Comparison of ENCODE assay signal across 1 cellular context in genomic region chr3:171802601-171802956, GRCh38.
TF ChIP-seq lines count a peak whose summit lies in the region.

No MANE protein-coding gene starts in this region.

TF ChIP-seq in GM12878, 131 proteins besides CTCF, POLR2A, EP300 and RAD21 (continues in another document):
- peak; percentile 66 for TF ChIP-seq MLLT1 (IDR thresholded peaks at IDR 0.05)
- peak in 1 of 2 experiments; percentile 2; a peak in 2 of 4 replicates for TF ChIP-seq IKZF2 (IDR thresholded peaks at IDR 0.05)
- peak; percentile 5 for TF ChIP-seq IKZF1 (conservative IDR thresholded peaks at IDR 0.05)
- peak; percentile 76 for TF ChIP-seq MTA2 (IDR thresholded peaks at IDR 0.05; ENCODE audit: low read depth)
- TF ChIP-seq, protein P1, sequence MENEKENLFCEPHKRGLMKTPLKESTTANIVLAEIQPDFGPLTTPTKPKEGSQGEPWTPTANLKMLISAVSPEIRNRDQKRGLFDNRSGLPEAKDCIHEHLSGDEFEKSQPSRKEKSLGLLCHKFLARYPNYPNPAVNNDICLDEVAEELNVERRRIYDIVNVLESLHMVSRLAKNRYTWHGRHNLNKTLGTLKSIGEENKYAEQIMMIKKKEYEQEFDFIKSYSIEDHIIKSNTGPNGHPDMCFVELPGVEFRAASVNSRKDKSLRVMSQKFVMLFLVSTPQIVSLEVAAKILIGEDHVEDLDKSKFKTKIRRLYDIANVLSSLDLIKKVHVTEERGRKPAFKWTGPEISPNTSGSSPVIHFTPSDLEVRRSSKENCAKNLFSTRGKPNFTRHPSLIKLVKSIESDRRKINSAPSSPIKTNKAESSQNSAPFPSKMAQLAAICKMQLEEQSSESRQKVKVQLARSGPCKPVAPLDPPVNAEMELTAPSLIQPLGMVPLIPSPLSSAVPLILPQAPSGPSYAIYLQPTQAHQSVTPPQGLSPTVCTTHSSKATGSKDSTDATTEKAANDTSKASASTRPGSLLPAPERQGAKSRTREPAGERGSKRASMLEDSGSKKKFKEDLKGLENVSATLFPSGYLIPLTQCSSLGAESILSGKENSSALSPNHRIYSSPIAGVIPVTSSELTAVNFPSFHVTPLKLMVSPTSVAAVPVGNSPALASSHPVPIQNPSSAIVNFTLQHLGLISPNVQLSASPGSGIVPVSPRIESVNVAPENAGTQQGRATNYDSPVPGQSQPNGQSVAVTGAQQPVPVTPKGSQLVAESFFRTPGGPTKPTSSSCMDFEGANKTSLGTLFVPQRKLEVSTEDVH (IDR thresholded peaks at IDR 0.05; ENCODE audit: low read depth, partially characterized antibody), result no peak
- peak; percentile 70 for TF ChIP-seq POLR2AphosphoS5 (IDR thresholded peaks at IDR 0.05; ENCODE audit: low read length)
- TF ChIP-seq, protein P2, sequence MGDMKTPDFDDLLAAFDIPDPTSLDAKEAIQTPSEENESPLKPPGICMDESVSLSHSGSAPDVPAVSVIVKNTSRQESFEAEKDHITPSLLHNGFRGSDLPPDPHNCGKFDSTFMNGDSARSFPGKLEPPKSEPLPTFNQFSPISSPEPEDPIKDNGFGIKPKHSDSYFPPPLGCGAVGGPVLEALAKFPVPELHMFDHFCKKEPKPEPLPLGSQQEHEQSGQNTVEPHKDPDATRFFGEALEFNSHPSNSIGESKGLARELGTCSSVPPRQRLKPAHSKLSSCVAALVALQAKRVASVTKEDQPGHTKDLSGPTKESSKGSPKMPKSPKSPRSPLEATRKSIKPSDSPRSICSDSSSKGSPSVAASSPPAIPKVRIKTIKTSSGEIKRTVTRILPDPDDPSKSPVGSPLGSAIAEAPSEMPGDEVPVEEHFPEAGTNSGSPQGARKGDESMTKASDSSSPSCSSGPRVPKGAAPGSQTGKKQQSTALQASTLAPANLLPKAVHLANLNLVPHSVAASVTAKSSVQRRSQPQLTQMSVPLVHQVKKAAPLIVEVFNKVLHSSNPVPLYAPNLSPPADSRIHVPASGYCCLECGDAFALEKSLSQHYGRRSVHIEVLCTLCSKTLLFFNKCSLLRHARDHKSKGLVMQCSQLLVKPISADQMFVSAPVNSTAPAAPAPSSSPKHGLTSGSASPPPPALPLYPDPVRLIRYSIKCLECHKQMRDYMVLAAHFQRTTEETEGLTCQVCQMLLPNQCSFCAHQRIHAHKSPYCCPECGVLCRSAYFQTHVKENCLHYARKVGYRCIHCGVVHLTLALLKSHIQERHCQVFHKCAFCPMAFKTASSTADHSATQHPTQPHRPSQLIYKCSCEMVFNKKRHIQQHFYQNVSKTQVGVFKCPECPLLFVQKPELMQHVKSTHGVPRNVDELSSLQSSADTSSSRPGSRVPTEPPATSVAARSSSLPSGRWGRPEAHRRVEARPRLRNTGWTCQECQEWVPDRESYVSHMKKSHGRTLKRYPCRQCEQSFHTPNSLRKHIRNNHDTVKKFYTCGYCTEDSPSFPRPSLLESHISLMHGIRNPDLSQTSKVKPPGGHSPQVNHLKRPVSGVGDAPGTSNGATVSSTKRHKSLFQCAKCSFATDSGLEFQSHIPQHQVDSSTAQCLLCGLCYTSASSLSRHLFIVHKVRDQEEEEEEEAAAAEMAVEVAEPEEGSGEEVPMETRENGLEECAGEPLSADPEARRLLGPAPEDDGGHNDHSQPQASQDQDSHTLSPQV (IDR thresholded peaks at IDR 0.05), result peak; percentile 65
- no peak for TF ChIP-seq ATF3 (IDR thresholded peaks at IDR 0.05; ENCODE audit: borderline replicate concordance, extremely low read depth, low read depth, low read length)
- TF ChIP-seq, protein P3, sequence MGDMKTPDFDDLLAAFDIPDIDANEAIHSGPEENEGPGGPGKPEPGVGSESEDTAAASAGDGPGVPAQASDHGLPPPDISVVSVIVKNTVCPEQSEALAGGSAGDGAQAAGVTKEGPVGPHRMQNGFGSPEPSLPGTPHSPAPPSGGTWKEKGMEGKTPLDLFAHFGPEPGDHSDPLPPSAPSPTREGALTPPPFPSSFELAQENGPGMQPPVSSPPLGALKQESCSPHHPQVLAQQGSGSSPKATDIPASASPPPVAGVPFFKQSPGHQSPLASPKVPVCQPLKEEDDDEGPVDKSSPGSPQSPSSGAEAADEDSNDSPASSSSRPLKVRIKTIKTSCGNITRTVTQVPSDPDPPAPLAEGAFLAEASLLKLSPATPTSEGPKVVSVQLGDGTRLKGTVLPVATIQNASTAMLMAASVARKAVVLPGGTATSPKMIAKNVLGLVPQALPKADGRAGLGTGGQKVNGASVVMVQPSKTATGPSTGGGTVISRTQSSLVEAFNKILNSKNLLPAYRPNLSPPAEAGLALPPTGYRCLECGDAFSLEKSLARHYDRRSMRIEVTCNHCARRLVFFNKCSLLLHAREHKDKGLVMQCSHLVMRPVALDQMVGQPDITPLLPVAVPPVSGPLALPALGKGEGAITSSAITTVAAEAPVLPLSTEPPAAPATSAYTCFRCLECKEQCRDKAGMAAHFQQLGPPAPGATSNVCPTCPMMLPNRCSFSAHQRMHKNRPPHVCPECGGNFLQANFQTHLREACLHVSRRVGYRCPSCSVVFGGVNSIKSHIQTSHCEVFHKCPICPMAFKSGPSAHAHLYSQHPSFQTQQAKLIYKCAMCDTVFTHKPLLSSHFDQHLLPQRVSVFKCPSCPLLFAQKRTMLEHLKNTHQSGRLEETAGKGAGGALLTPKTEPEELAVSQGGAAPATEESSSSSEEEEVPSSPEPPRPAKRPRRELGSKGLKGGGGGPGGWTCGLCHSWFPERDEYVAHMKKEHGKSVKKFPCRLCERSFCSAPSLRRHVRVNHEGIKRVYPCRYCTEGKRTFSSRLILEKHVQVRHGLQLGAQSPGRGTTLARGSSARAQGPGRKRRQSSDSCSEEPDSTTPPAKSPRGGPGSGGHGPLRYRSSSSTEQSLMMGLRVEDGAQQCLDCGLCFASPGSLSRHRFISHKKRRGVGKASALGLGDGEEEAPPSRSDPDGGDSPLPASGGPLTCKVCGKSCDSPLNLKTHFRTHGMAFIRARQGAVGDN (IDR thresholded peaks at IDR 0.05), result peak; percentile 93
- no peak for TF ChIP-seq HDAC6 (IDR thresholded peaks at IDR 0.05; ENCODE audit: unreplicated experiment)
- no peak for TF ChIP-seq KLF5 (IDR thresholded peaks at IDR 0.05; ENCODE audit: partially characterized antibody)
- TF ChIP-seq CHD4 (IDR thresholded peaks at IDR 0.05), result no peak
- TF ChIP-seq RBBP5 (conservative IDR thresholded peaks at IDR 0.05), result no peak
- TF ChIP-seq, protein P4, sequence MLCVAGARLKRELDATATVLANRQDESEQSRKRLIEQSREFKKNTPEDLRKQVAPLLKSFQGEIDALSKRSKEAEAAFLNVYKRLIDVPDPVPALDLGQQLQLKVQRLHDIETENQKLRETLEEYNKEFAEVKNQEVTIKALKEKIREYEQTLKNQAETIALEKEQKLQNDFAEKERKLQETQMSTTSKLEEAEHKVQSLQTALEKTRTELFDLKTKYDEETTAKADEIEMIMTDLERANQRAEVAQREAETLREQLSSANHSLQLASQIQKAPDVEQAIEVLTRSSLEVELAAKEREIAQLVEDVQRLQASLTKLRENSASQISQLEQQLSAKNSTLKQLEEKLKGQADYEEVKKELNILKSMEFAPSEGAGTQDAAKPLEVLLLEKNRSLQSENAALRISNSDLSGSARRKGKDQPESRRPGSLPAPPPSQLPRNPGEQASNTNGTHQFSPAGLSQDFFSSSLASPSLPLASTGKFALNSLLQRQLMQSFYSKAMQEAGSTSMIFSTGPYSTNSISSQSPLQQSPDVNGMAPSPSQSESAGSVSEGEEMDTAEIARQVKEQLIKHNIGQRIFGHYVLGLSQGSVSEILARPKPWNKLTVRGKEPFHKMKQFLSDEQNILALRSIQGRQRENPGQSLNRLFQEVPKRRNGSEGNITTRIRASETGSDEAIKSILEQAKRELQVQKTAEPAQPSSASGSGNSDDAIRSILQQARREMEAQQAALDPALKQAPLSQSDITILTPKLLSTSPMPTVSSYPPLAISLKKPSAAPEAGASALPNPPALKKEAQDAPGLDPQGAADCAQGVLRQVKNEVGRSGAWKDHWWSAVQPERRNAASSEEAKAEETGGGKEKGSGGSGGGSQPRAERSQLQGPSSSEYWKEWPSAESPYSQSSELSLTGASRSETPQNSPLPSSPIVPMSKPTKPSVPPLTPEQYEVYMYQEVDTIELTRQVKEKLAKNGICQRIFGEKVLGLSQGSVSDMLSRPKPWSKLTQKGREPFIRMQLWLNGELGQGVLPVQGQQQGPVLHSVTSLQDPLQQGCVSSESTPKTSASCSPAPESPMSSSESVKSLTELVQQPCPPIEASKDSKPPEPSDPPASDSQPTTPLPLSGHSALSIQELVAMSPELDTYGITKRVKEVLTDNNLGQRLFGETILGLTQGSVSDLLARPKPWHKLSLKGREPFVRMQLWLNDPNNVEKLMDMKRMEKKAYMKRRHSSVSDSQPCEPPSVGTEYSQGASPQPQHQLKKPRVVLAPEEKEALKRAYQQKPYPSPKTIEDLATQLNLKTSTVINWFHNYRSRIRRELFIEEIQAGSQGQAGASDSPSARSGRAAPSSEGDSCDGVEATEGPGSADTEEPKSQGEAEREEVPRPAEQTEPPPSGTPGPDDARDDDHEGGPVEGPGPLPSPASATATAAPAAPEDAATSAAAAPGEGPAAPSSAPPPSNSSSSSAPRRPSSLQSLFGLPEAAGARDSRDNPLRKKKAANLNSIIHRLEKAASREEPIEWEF (IDR thresholded peaks at IDR 0.05; ENCODE audit: insufficient replicate concordance, low read depth, low read length), result peak; percentile 81
- TF ChIP-seq MXI1 (IDR thresholded peaks at IDR 0.05; ENCODE audit: low read depth, low read length), result 0 out of 2 replicates have a peak, but pooled peaks have one; percentile 3
- no peak for TF ChIP-seq HCFC1 (IDR thresholded peaks at IDR 0.05; ENCODE audit: low read length)
- TF ChIP-seq SMARCA5 (IDR thresholded peaks at IDR 0.05), result 0 out of 2 replicates have a peak, but pooled peaks have one; percentile 6
- TF ChIP-seq BRCA1 (IDR thresholded peaks at IDR 0.05; ENCODE audit: low read depth, low read length), result no peak
- TF ChIP-seq ZNF217 (IDR thresholded peaks at IDR 0.05), result no peak
- TF ChIP-seq RELA (IDR thresholded peaks at IDR 0.05; ENCODE audit: borderline replicate concordance, partially characterized antibody), result peak; percentile 20
- TF ChIP-seq IRF5 (IDR thresholded peaks at IDR 0.05; ENCODE audit: borderline replicate concordance), result no peak
- no peak for TF ChIP-seq SMAD5 (IDR thresholded peaks at IDR 0.05; ENCODE audit: low read depth)
- TF ChIP-seq, protein P5, sequence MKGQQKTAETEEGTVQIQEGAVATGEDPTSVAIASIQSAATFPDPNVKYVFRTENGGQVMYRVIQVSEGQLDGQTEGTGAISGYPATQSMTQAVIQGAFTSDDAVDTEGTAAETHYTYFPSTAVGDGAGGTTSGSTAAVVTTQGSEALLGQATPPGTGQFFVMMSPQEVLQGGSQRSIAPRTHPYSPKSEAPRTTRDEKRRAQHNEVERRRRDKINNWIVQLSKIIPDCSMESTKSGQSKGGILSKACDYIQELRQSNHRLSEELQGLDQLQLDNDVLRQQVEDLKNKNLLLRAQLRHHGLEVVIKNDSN (IDR thresholded peaks at IDR 0.05; ENCODE audit: borderline replicate concordance, extremely low read length, insufficient read depth, low read depth, low read length), result no peak
- TF ChIP-seq NRF1 (conservative IDR thresholded peaks at IDR 0.05; ENCODE audit: low read depth, low read length), result no peak
- TF ChIP-seq SMAD1 (IDR thresholded peaks at IDR 0.05; ENCODE audit: low read depth, partially characterized antibody), result peak; percentile 93
- TF ChIP-seq, protein P6, sequence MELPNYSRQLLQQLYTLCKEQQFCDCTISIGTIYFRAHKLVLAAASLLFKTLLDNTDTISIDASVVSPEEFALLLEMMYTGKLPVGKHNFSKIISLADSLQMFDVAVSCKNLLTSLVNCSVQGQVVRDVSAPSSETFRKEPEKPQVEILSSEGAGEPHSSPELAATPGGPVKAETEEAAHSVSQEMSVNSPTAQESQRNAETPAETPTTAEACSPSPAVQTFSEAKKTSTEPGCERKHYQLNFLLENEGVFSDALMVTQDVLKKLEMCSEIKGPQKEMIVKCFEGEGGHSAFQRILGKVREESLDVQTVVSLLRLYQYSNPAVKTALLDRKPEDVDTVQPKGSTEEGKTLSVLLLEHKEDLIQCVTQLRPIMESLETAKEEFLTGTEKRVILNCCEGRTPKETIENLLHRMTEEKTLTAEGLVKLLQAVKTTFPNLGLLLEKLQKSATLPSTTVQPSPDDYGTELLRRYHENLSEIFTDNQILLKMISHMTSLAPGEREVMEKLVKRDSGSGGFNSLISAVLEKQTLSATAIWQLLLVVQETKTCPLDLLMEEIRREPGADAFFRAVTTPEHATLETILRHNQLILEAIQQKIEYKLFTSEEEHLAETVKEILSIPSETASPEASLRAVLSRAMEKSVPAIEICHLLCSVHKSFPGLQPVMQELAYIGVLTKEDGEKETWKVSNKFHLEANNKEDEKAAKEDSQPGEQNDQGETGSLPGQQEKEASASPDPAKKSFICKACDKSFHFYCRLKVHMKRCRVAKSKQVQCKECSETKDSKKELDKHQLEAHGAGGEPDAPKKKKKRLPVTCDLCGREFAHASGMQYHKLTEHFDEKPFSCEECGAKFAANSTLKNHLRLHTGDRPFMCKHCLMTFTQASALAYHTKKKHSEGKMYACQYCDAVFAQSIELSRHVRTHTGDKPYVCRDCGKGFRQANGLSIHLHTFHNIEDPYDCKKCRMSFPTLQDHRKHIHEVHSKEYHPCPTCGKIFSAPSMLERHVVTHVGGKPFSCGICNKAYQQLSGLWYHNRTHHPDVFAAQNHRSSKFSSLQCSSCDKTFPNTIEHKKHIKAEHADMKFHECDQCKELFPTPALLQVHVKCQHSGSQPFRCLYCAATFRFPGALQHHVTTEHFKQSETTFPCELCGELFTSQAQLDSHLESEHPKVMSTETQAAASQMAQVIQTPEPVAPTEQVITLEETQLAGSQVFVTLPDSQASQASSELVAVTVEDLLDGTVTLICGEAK (IDR thresholded peaks at IDR 0.05; ENCODE audit: borderline replicate concordance), result no peak
- TF ChIP-seq RAD51 (IDR thresholded peaks at IDR 0.05), result peak; percentile 72
- peak; percentile 41 for TF ChIP-seq NR2F1 (conservative IDR thresholded peaks at IDR 0.05)
- peak; percentile 58; the same call in 1 of the 2 replicates for TF ChIP-seq RB1 (IDR thresholded peaks at IDR 0.05; ENCODE audit: borderline replicate concordance)
- TF ChIP-seq TCF12 (IDR thresholded peaks at IDR 0.05; ENCODE audit: low read depth, low read length), result peak; percentile 18; the same call in 1 of the 2 replicates
